In genomic region chr10:5108658-5109416, GRCh38 we compare ENCODE assay signal across 8 cellular contexts.
"Had no signal": no experiment of that assay in that cellular context is flagged by ENCODE, and none has a peak within 500 bp of the region (broad histone marks: within the 10 kb centered on the region; RNA-seq: fewer than 3 reads in every experiment).

No MANE protein-coding gene starts in this region.

- H3K9me3 Mint-ChIP-seq: HFFc6 had no signal

- H3K4me3 ChIP-seq: GM23248, HAP-1 had no signal

- H3K4me1 ChIP-seq: HAP-1 had no signal

- H3K9me3 ChIP-seq: HAP-1 had no signal

- DNase-seq: GM23248, GOT3, H7, HFFc6, KBM-7 had no signal

- H3K9ac ChIP-seq: GM23248 had no signal

- H3K36me3 ChIP-seq: HAP-1 had no signal

- ATAC-seq: HCT116 had no signal

- H2AFZ ChIP-seq: GM23248 had no signal

- H3K36me3 Mint-ChIP-seq: IgD-negative memory B cell had no signal

- H3K27ac Mint-ChIP-seq: HFFc6, IgD-negative memory B cell had no signal

- H3K27ac ChIP-seq: GM23248 had no signal

- H3K4me1 Mint-ChIP-seq: IgD-negative memory B cell had no signal

- H3K4me3 Mint-ChIP-seq: HFFc6, IgD-negative memory B cell had no signal
